ENCODE assay signal across 16 cellular contexts in genomic region chr12:11707535-11707934, GRCh38. TPM values are rescaled to one million over a fixed set of nuclear protein-coding genes. Genes with fewer than 3 reads are reported as not detected.
DNase-seq lines count a peak whose midpoint lies in the region; ATAC-seq, FAIRE-seq and TF ChIP-seq lines count a peak whose summit lies in the region.
"Had no signal": no experiment of that assay in that cellular context is flagged by ENCODE, and none has a peak within 500 bp of the region (broad histone marks: within the 10 kb centered on the region; RNA-seq: fewer than 3 reads in every experiment).

No MANE protein-coding gene starts in this region.

- intact Hi-C loops in ascending aorta (cut with DNase I), result loop anchor here (5.0 kb wide), 1 partner anchor 45 kb away; no protein-coding TSS in a partner anchor
- intact Hi-C loops in right cardiac atrium (cut with DNase I), result loop anchor here in 1 of 4 donors (10.0 kb wide), 1 partner anchor 53 kb away; no protein-coding TSS in a partner anchor
- intact Hi-C loops in sigmoid colon (cut with DNase I), result loop anchor here (5.0 kb wide), 2 partner anchors 55 to 170 kb away; no protein-coding TSS in a partner anchor

- TF ChIP-seq POLR2A in sigmoid colon (IDR thresholded peaks at IDR 0.05), result no peak

- H3K27ac ChIP-seq in ascending aorta (peak overlapping the region; percentile 71 to 78), right cardiac atrium (ENCODE audit: low read length) (no peak overlapping the region), sigmoid colon (peak overlapping the region; percentile 62 to 90 (median 82))
- H3K27ac ChIP-seq: BLaER1, KMS-11 had no signal

- DNase-seq in NCI-H1105 (lab: John Stamatoyannopoulos, UW) (peak; percentile 28), ascending aorta (ENCODE audit: low spot score in 2 of 2) (no peak), right cardiac atrium (peak in 2 of 3 donors; percentile 33 to 67), sigmoid colon (peak; percentile 89), GM19239 (ENCODE audit: insufficient read length, low spot score) (no peak)
- DNase-seq: activated naive CD4-positive, alpha-beta T cell treated with Interleukin-2 at 50 U/mL for 16 hours; erythroblast; NCI-H146; stimulated activated CD4-positive, alpha-beta T cell treated with anti-CD3 and anti-CD28 coated beads, Interleukin-4, amount 100 ng/mL, for 24 hours; stimulated activated naive B cell treated with anti-CD40 and anti-IgM and Interleukin-4, amounts not matched to agents 10 μg/mL and 1 μg/mL and 100 μg/mL, for 72 hours had no signal

- FAIRE-seq in GM19239 (lab: Jason Lieb, UNC), result no peak

- H3K27me3 ChIP-seq in ascending aorta, result no peaks in the 10 kb centered on the region
- H3K27me3 ChIP-seq in right cardiac atrium (ENCODE audit: control insufficient read depth, insufficient read depth), result no peaks in the 10 kb centered on the region
- no peaks in the 10 kb centered on the region for H3K27me3 ChIP-seq in sigmoid colon
- H3K27me3 ChIP-seq: BLaER1 had no signal

- 37% methylated on average over 7 of the region's 7 CpGs for WGBS in right cardiac atrium
- WGBS in sigmoid colon, 2 donors, result 16 to 51% methylated on average over 7 of the region's 7 CpGs

- ATAC-seq in right cardiac atrium (peak; percentile 46 to 53), GM18511 (IDR thresholded peaks at IDR 0.05; ENCODE audit: unreplicated experiment) (no peak), GM19324 (IDR thresholded peaks at IDR 0.05; ENCODE audit: low FRiP score, unreplicated experiment) (no peak), GM18519 (IDR thresholded peaks at IDR 0.05; ENCODE audit: low FRiP score, unreplicated experiment) (no peak)
- ATAC-seq: stimulated activated naive B cell treated with anti-CD40 and anti-IgM and Interleukin-4, amounts not matched to agents 10 μg/mL and 1 μg/mL and 100 μg/mL, for 72 hours had no signal

- peak overlapping the region in 1 of 2 donors; percentile 13 for H3K4me3 ChIP-seq in ascending aorta
- H3K4me3 ChIP-seq in right cardiac atrium (ENCODE audit: low read length), result no peak overlapping the region
- peak overlapping the region in 1 of 4 donors; percentile 2 for H3K4me3 ChIP-seq in sigmoid colon
- H3K4me3 ChIP-seq: BLaER1, GM23338 had no signal

- no peak for TF ChIP-seq CTCF in ascending aorta (IDR thresholded peaks at IDR 0.05)
- no peak for TF ChIP-seq CTCF in sigmoid colon (IDR thresholded peaks at IDR 0.05)

- TF ChIP-seq EP300 in sigmoid colon (IDR thresholded peaks at IDR 0.05), result peak in 2 of 4 donors; percentile 28 to 77

- H3K4me1 ChIP-seq in ascending aorta, result peaks cover 11 to 50% of the 10 kb centered on the region in 2 donors
- peaks cover 9% of the 10 kb centered on the region for H3K4me1 ChIP-seq in right cardiac atrium (ENCODE audit: control insufficient read depth, insufficient read depth, low read length)
- peaks cover 0 to 95% (median 74%) of the 10 kb centered on the region in 4 donors for H3K4me1 ChIP-seq in sigmoid colon
- H3K4me1 ChIP-seq: BLaER1 had no signal

- H3K36me3 ChIP-seq in ascending aorta, result no peaks in the 10 kb centered on the region
- no peaks in the 10 kb centered on the region for H3K36me3 ChIP-seq in sigmoid colon

- no peaks in the 10 kb centered on the region for H3K9me3 ChIP-seq in ascending aorta
- H3K9me3 ChIP-seq in right cardiac atrium (ENCODE audit: control insufficient read depth, low read length), result no peaks in the 10 kb centered on the region
- no peaks in the 10 kb centered on the region for H3K9me3 ChIP-seq in sigmoid colon
- H3K9me3 ChIP-seq: BLaER1 had no signal

RNA-seq across cellular contexts. Expression of gene ETV6, which starts 58.1 kb away (rescaled TPM):
- 21.6 TPM for total RNA-seq in ascending aorta
- total RNA-seq in right cardiac atrium, result 10 to 100 TPM in 3 of 4 donors, 1 to 10 TPM in 1; 9.9 to 31.4 (median 11.7) TPM
- polyA plus RNA-seq in right cardiac atrium, result 2.9 TPM
- total RNA-seq in sigmoid colon, result 10 to 100 TPM; 15.7 to 35.2 (median 23.6) TPM
- 10 to 100 TPM in 2 of 3 donors, 1 to 10 TPM in 1; 8.4 to 17.3 (median 13.4) TPM for polyA plus RNA-seq in sigmoid colon

Comparison
In these comparisons a context has a peak if more than half of its experiments do, and no peak if none do; other contexts are left out.
1. DNase-seq: peak in NCI-H1105 (single experiment), right cardiac atrium (2 of 3) and sigmoid colon (single experiment); none in ascending aorta (0 of 2) and GM19239 (single experiment).
2. ATAC-seq: peak in right cardiac atrium (2 of 2); none in GM18511 (single experiment), GM19324 (single experiment) and GM18519 (single experiment).